In the genomic region with DNA sequence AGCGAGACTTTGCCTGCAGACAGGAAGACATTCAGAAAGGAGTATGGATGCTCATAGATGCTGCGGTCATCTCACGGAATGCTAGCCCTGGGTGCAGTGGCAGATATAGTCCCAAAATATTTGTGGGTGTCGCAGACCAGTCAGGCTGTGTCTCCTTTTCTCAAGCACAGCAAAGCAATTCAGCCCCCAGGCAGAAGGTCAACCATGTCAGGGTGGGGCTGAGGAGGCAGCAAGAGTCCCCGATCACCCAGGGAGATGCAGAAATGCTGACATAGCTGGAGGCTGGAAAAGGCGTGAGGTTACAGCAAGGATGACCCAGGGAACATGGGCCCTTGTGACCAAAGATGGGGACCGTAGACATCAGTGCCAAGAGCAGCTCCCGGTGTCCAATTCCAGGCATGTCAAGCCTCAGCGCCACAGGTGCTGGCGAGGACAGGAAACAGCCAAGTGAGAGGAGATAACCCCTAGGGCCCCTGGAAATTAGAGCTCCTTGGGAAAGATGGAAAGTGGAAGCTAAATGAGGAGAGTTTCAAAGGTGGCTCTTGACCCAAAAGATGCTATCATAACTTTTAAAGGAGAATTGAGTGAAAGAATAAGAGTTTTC, we compare ENCODE assay signal across 16 cellular contexts.
"Had no signal": no experiment of that assay in that cellular context is flagged by ENCODE, and none has a peak within 500 bp of the region (broad histone marks: within the 10 kb centered on the region; RNA-seq: fewer than 3 reads in every experiment).

No MANE protein-coding gene starts in this region.

- H3K4me1 Mint-ChIP-seq: activated CD4-positive, alpha-beta memory T cell treated with anti-CD3 and anti-CD28 coated beads, Interleukin-2, amount 10 ng/mL, durations not matched to agents 7 days and 5 days; naive B cell; stimulated activated memory B cell treated with anti-CD40 and anti-IgM and Interleukin-4, amounts not matched to agents 10 μg/mL and 1 μg/mL and 100 μg/mL, for 72 hours had no signal

- ATAC-seq: effector memory CD8-positive, alpha-beta T cell; gastroesophageal sphincter; heart right ventricle; left cardiac atrium; stimulated activated memory B cell treated with anti-CD40 and anti-IgM and Interleukin-4, amounts not matched to agents 10 μg/mL and 1 μg/mL and 100 μg/mL, for 72 hours; WTC11 had no signal

- DNase-seq: activated CD4-positive, alpha-beta memory T cell treated with anti-CD3 and anti-CD28 coated beads, Interleukin-2, amount 10 ng/mL, durations not matched to agents 7 days and 5 days; activated CD4-positive, alpha-beta T cell treated with anti-CD3 and anti-CD28 coated beads for 4 hours; activated naive CD4-positive, alpha-beta T cell; anterior cingulate cortex; brain microvascular endothelial cell; cerebellar nuclear complex; dermis blood vessel endothelial cell; effector memory CD8-positive, alpha-beta T cell; heart right ventricle; left cardiac atrium; naive B cell; stimulated activated CD4-positive, alpha-beta T cell treated with anti-CD3 and anti-CD28 coated beads, Interleukin-2, amount 100 ng/mL, for 48 hours had no signal

- H3K4me3 Mint-ChIP-seq: activated CD4-positive, alpha-beta memory T cell treated with anti-CD3 and anti-CD28 coated beads, Interleukin-2, amount 10 ng/mL, durations not matched to agents 7 days and 5 days; effector memory CD8-positive, alpha-beta T cell; naive B cell; stimulated activated memory B cell treated with anti-CD40 and anti-IgM and Interleukin-4, amounts not matched to agents 10 μg/mL and 1 μg/mL and 100 μg/mL, for 72 hours; T-helper 1 cell treated with Interleukin-12 subunit alpha and Interleukin-12 subunit beta and Interleukin-4 antibody, amounts not matched to agents 30 μg/mL and 1 μg/mL, for 36 hours; WTC11 had no signal

- H3K27me3 ChIP-seq: brain microvascular endothelial cell, gastroesophageal sphincter, heart right ventricle had no signal

- H3K36me3 ChIP-seq: brain microvascular endothelial cell, gastroesophageal sphincter, heart right ventricle had no signal

- H3K27ac Mint-ChIP-seq: activated CD4-positive, alpha-beta memory T cell treated with anti-CD3 and anti-CD28 coated beads, Interleukin-2, amount 10 ng/mL, durations not matched to agents 7 days and 5 days; effector memory CD8-positive, alpha-beta T cell; naive B cell; stimulated activated memory B cell treated with anti-CD40 and anti-IgM and Interleukin-4, amounts not matched to agents 10 μg/mL and 1 μg/mL and 100 μg/mL, for 72 hours; T-helper 1 cell treated with Interleukin-12 subunit alpha and Interleukin-12 subunit beta and Interleukin-4 antibody, amounts not matched to agents 30 μg/mL and 1 μg/mL, for 36 hours; WTC11 had no signal

- H3K9me3 Mint-ChIP-seq: activated CD4-positive, alpha-beta memory T cell treated with anti-CD3 and anti-CD28 coated beads, Interleukin-2, amount 10 ng/mL, durations not matched to agents 7 days and 5 days; effector memory CD8-positive, alpha-beta T cell; T-helper 1 cell treated with Interleukin-12 subunit alpha and Interleukin-12 subunit beta and Interleukin-4 antibody, amounts not matched to agents 30 μg/mL and 1 μg/mL, for 36 hours; WTC11 had no signal

- H3K27ac ChIP-seq: brain microvascular endothelial cell, gastroesophageal sphincter, heart right ventricle had no signal

- H3K36me3 Mint-ChIP-seq: naive B cell; stimulated activated memory B cell treated with anti-CD40 and anti-IgM and Interleukin-4, amounts not matched to agents 10 μg/mL and 1 μg/mL and 100 μg/mL, for 72 hours; WTC11 had no signal

- H3K4me3 ChIP-seq: gastroesophageal sphincter, heart right ventricle had no signal

- H3K9me3 ChIP-seq: gastroesophageal sphincter, heart right ventricle had no signal
